8 cellular contexts compared by ENCODE assay signal in genomic region chr1:63892632-63893395, GRCh38.
DNase-seq lines count a peak whose midpoint lies in the region; ATAC-seq, FAIRE-seq and TF ChIP-seq lines count a peak whose summit lies in the region.

No MANE protein-coding gene starts in this region.

- DNase-seq in NCI-H1694 treated with DMSO at 0.1 percent for 48 hours (lab: John Stamatoyannopoulos, UW) (peak; percentile 26), NCI-H1694 (lab: John Stamatoyannopoulos, UW) (no peak), NCI-H187 (lab: John Stamatoyannopoulos, UW) (peak; percentile 51 to 60), bronchial epithelial cell (ENCODE audit: low read depth) (peak; percentile 48), mucosa of descending colon (no peak)
- DNase-seq in stimulated activated CD4-positive, alpha-beta T cell treated with anti-CD3 and anti-CD28 coated beads, Interleukin-2, amount 100 ng/mL, for 48 hours = no peak
- DNase-seq in stimulated activated naive CD4-positive, alpha-beta T cell (lab: John Stamatoyannopoulos, UW) = no peak

- H3K36me3 ChIP-seq in HEK293 (ENCODE audit: control insufficient read depth in 2 of 2, insufficient read depth in 1 of 2, low read length in 2 of 2) (no peaks in the 10 kb centered on the region), bronchial epithelial cell (ENCODE audit: control insufficient read depth, insufficient read depth, low read length) (no peaks in the 10 kb centered on the region), mucosa of descending colon (ENCODE audit: low read depth) (no peaks in the 10 kb centered on the region)

- peak; percentile 77 for FAIRE-seq in bronchial epithelial cell (lab: Jason Lieb, UNC)

- H3K27ac ChIP-seq in HEK293 (ENCODE audit: extremely low read depth, low read depth, low read length) = no peak overlapping the region

- TF ChIP-seq CTCF in HEK293 (tag by site-specific recombination; IDR thresholded peaks at IDR 0.05) = no peak
- no peak for TF ChIP-seq CTCF in bronchial epithelial cell (IDR thresholded peaks at IDR 0.05; ENCODE audit: insufficient read depth, low read length, severe bottlenecking)
- TF ChIP-seq CTCF in mucosa of descending colon (IDR thresholded peaks at IDR 0.05) = no peak

- CTCF ChIA-PET in HEK293 (lab: Yijun Ruan, JAX) = interaction anchor here (0.6 to 1.4 kb wide), 3 partner anchors 10 to 44 kb away, joined by 3 read pairs; no protein-coding TSS in a partner anchor

- ATAC-seq in mucosa of descending colon = peak; percentile 78

- H3K27me3 ChIP-seq in bronchial epithelial cell (ENCODE audit: control insufficient read depth, insufficient read depth, low read length) = no peaks in the 10 kb centered on the region

- H3K4me1 ChIP-seq in HEK293 (ENCODE audit: control insufficient read depth, insufficient read depth, low read length) (peaks cover 9% of the 10 kb centered on the region; the same call in 1 of the 2 replicates), mucosa of descending colon (ENCODE audit: low read depth) (no peaks in the 10 kb centered on the region)

- POLR2A ChIA-PET in HEK293 (lab: Yijun Ruan, JAX) = no interaction called here

- intact Hi-C loops in mucosa of descending colon (cut with DNase I, micrococcal nuclease) = no loop called here

- H3K4me3 ChIP-seq in HEK293 (ENCODE audit: low read depth, low read length) = no peak overlapping the region
- H3K4me3 ChIP-seq in bronchial epithelial cell (ENCODE audit: low read depth, low read length) = no peak overlapping the region
- H3K4me3 ChIP-seq in mucosa of descending colon = no peak overlapping the region

- H3K9me3 ChIP-seq in HEK293 (ENCODE audit: control insufficient read depth, insufficient read depth, low read depth, low read length) (no peaks in the 10 kb centered on the region), mucosa of descending colon (no peaks in the 10 kb centered on the region)

TF ChIP-seq in HEK293, 187 proteins besides CTCF, POLR2A, EP300 and RAD21 (continues in another document):
- TF ChIP-seq ZNF19 (tag by site-specific recombination; IDR thresholded peaks at IDR 0.05; ENCODE audit: low read depth) = no peak
- peak; percentile 65 for TF ChIP-seq ZNF518A (tag by site-specific recombination; conservative IDR thresholded peaks at IDR 0.05; ENCODE audit: low read depth)
- TF ChIP-seq PBX3 (CRISPR knock-in tag; IDR thresholded peaks at IDR 0.05) = no peak
- TF ChIP-seq ZNF560 (tag by site-specific recombination; IDR thresholded peaks at IDR 0.05; ENCODE audit: borderline replicate concordance) = no peak
- TF ChIP-seq EGR2 (tag by site-specific recombination; IDR thresholded peaks at IDR 0.05; ENCODE audit: low read depth) = no peak
- no peak for TF ChIP-seq ZNF274 (IDR thresholded peaks at IDR 0.05; ENCODE audit: low read length)
- no peak for TF ChIP-seq ZNF274 (tag by site-specific recombination; IDR thresholded peaks at IDR 0.05; ENCODE audit: borderline replicate concordance)
- no peak for TF ChIP-seq ZNF16 (tag by site-specific recombination; IDR thresholded peaks at IDR 0.05; ENCODE audit: low read depth)
- no peak for TF ChIP-seq ZNF114 (tag by site-specific recombination; IDR thresholded peaks at IDR 0.05)
- no peak for TF ChIP-seq FEZF1 (tag by site-specific recombination; IDR thresholded peaks at IDR 0.05)
- no peak for TF ChIP-seq ZNF747 (tag by site-specific recombination; IDR thresholded peaks at IDR 0.05)
- no peak for TF ChIP-seq ZNF202 (tag by site-specific recombination; IDR thresholded peaks at IDR 0.05; ENCODE audit: borderline replicate concordance)
- no peak for TF ChIP-seq ZNF776 (tag by site-specific recombination; IDR thresholded peaks at IDR 0.05; ENCODE audit: borderline replicate concordance)
- peak; percentile 68 for TF ChIP-seq SP7 (tag by site-specific recombination; IDR thresholded peaks at IDR 0.05)
- TF ChIP-seq PRDM2 (tag by site-specific recombination; IDR thresholded peaks at IDR 0.05; ENCODE audit: borderline replicate concordance) = no peak
- TF ChIP-seq OSR2 (tag by site-specific recombination; IDR thresholded peaks at IDR 0.05) = peak; percentile 94
- peak; percentile 55; the same call in 1 of the 2 replicates for TF ChIP-seq ZBTB48 (tag by site-specific recombination; IDR thresholded peaks at IDR 0.05)

Comparison
In these comparisons a context has a peak if more than half of its experiments do, and no peak if none do; other contexts are left out.
1. DNase-seq: peak in NCI-H1694 treated with DMSO at 0.1 percent for 48 hours (single experiment), NCI-H187 (2 of 2) and bronchial epithelial cell (single experiment); none in NCI-H1694 (single experiment), mucosa of descending colon (0 of 3), stimulated activated CD4-positive, alpha-beta T cell treated with anti-CD3 and anti-CD28 coated beads, Interleukin-2, amount 100 ng/mL, for 48 hours (0 of 2) and stimulated activated naive CD4-positive, alpha-beta T cell (0 of 6).